14 cellular contexts compared by ENCODE assay signal in genomic region chr2:100875516-100876230, GRCh38. TPM values are rescaled to one million over a fixed set of nuclear protein-coding genes. Genes with fewer than 3 reads are reported as not detected.
A peak's percentile ranks its signal among the peaks of the same experiment; 100 is the strongest.
DNase-seq lines count a peak whose midpoint lies in the region; ATAC-seq and TF ChIP-seq lines count a peak whose summit lies in the region.
"Had no signal": no experiment of that assay in that cellular context is flagged by ENCODE, and none has a peak within 500 bp of the region (broad histone marks: within the 10 kb centered on the region; RNA-seq: fewer than 3 reads in every experiment).

No MANE protein-coding gene starts in this region.

- no peak overlapping the region for H3K4me3 Mint-ChIP-seq in CD8-positive, alpha-beta T cell
- H3K4me3 Mint-ChIP-seq: activated naive CD8-positive, alpha-beta T cell; CD4-positive, alpha-beta memory T cell had no signal

- peaks cover 3% of the 10 kb centered on the region for H3K36me3 Mint-ChIP-seq in CD8-positive, alpha-beta T cell
- H3K36me3 Mint-ChIP-seq: CD4-positive, alpha-beta memory T cell had no signal

- CTCF ChIA-PET in CD8-positive, alpha-beta T cell (lab: Charles Lee): interaction anchor here (1.5 to 1.7 kb wide), 2 partner anchors 18 to 109 kb away, joined by 3 to 6 read pairs; no protein-coding TSS in a partner anchor

- H3K9me3 ChIP-seq in CD8-positive, alpha-beta T cell (ENCODE audit: low read length): no peaks in the 10 kb centered on the region
- H3K9me3 ChIP-seq in lower lobe of right lung: no peaks in the 10 kb centered on the region
- H3K9me3 ChIP-seq: left ventricle myocardium inferior had no signal

- no peaks in the 10 kb centered on the region for H3K4me1 ChIP-seq in CD8-positive, alpha-beta T cell (ENCODE audit: insufficient read depth, low read length)
- H3K4me1 ChIP-seq in lower lobe of right lung: peaks cover 5% of the 10 kb centered on the region

- H3K27ac Mint-ChIP-seq in CD8-positive, alpha-beta T cell: no peak overlapping the region
- H3K27ac Mint-ChIP-seq: activated naive CD8-positive, alpha-beta T cell; CD4-positive, alpha-beta memory T cell had no signal

- intact Hi-C loops in CD8-positive, alpha-beta T cell (cut with DNase I, micrococcal nuclease): no loop called here
- intact Hi-C loops in lower lobe of right lung (cut with DNase I): no loop called here

- peaks cover 6% of the 10 kb centered on the region for H3K4me1 Mint-ChIP-seq in CD8-positive, alpha-beta T cell (ENCODE audit: low read depth)

- in situ Hi-C loops in astrocyte of the spinal cord (cut with HindIII; ENCODE audit: low sequenced_read_pairs): no loop called here

- no peaks in the 10 kb centered on the region for H3K27me3 ChIP-seq in CD8-positive, alpha-beta T cell (ENCODE audit: insufficient read depth, low read length)
- H3K27me3 ChIP-seq in lower lobe of right lung (ENCODE audit: low read depth): no peaks in the 10 kb centered on the region

- H3K4me3 ChIP-seq in CD8-positive, alpha-beta T cell (ENCODE audit: low read depth, low read length): no peak overlapping the region
- no peak overlapping the region for H3K4me3 ChIP-seq in astrocyte of the spinal cord (ENCODE audit: low read depth, low read length)
- H3K4me3 ChIP-seq in lower lobe of right lung: no peak overlapping the region
- H3K4me3 ChIP-seq: GM12878, left ventricle myocardium inferior had no signal

- no peaks in the 10 kb centered on the region for H3K9me3 Mint-ChIP-seq in CD8-positive, alpha-beta T cell

- no peak for DNase-seq in CD8-positive, alpha-beta T cell
- peak; percentile 78 for DNase-seq in NCI-H187 treated with DMSO at 0.1 percent for 48 hours (lab: John Stamatoyannopoulos, UW)
- DNase-seq in astrocyte of the spinal cord (ENCODE audit: low read depth, low spot score): peak; percentile 64
- DNase-seq in lower lobe of right lung: no peak
- DNase-seq in NCI-H1048 (lab: John Stamatoyannopoulos, UW): no peak
- no peak for DNase-seq in NOMO-1 (lab: John Stamatoyannopoulos, UW; ENCODE audit: unreplicated experiment in 2 of 2)
- no peak for DNase-seq in kidney tubule cell (ENCODE audit: low spot score)
- DNase-seq: CD4-positive, alpha-beta memory T cell; Karpas-422; left ventricle myocardium inferior; small intestine had no signal

- TF ChIP-seq CTCF in CD8-positive, alpha-beta T cell (IDR thresholded peaks at IDR 0.05): no peak
- TF ChIP-seq CTCF in astrocyte of the spinal cord (IDR thresholded peaks at IDR 0.05; ENCODE audit: low read depth, low read length) (no peak), lower lobe of right lung (IDR thresholded peaks at IDR 0.05) (no peak)

- H3K27ac ChIP-seq in CD8-positive, alpha-beta T cell (ENCODE audit: low read depth, low read length): no peak overlapping the region
- no peak overlapping the region for H3K27ac ChIP-seq in lower lobe of right lung
- H3K27ac ChIP-seq: left ventricle myocardium inferior had no signal

- no peaks in the 10 kb centered on the region for H3K36me3 ChIP-seq in CD8-positive, alpha-beta T cell (ENCODE audit: insufficient read depth, low read length)
- no peaks in the 10 kb centered on the region for H3K36me3 ChIP-seq in lower lobe of right lung
- H3K36me3 ChIP-seq: left ventricle myocardium inferior had no signal

- H3K27me3 Mint-ChIP-seq in CD8-positive, alpha-beta T cell (ENCODE audit: low read depth): no peaks in the 10 kb centered on the region
- H3K27me3 Mint-ChIP-seq: activated naive CD8-positive, alpha-beta T cell had no signal

- POLR2A ChIA-PET in CD8-positive, alpha-beta T cell (lab: Charles Lee): no interaction called here

- ATAC-seq in CD8-positive, alpha-beta T cell: peak; percentile 44
- ATAC-seq in lower lobe of right lung (peak; percentile 83 to 90), HG03139 (IDR thresholded peaks at IDR 0.05; ENCODE audit: unreplicated experiment) (no peak)
- ATAC-seq: GM12878 had no signal

RNA-seq across cellular contexts. Expression of gene NPAS2, which starts 55.7 kb away (rescaled TPM):
- 10 to 100 TPM; 10.2 to 13.1 TPM for total RNA-seq in CD8-positive, alpha-beta T cell
- 10.1 TPM for total RNA-seq in lower lobe of right lung

Comparison
In these comparisons a context has a peak if more than half of its experiments do, and no peak if none do; other contexts are left out.
1. DNase-seq: peak in NCI-H187 treated with DMSO at 0.1 percent for 48 hours (single experiment) and astrocyte of the spinal cord (single experiment); none in CD8-positive, alpha-beta T cell (0 of 7), lower lobe of right lung (single experiment), NCI-H1048 (single experiment), NOMO-1 (0 of 2) and kidney tubule cell (single experiment).